In genomic region chr19:4695224-4695731, GRCh38 we compare ENCODE assay signal across 14 cellular contexts. TPM values are rescaled to one million over a fixed set of nuclear protein-coding genes. Genes with fewer than 3 reads are reported as not detected.
DNase-seq lines count a peak whose midpoint lies in the region; TF ChIP-seq lines count a peak whose summit lies in the region.
"Had no signal": no experiment of that assay in that cellular context is flagged by ENCODE, and none has a peak within 500 bp of the region (broad histone marks: within the 10 kb centered on the region; RNA-seq: fewer than 3 reads in every experiment).

No MANE protein-coding gene starts in this region.

- DNase-seq in C1 segment of cervical spinal cord (lab: John Stamatoyannopoulos, UW) (peak in 12 of 14 donors; percentile 22 to 74 (median 55)), adrenal gland (peak in 1 of 7 donors; percentile 45), left ventricle myocardium inferior (peak; percentile 45), sigmoid colon (no peak), DMS53 treated with DMSO at 0.1 percent for 48 hours (lab: John Stamatoyannopoulos, UW; ENCODE audit: unreplicated experiment) (no peak), DMS53 (lab: John Stamatoyannopoulos, UW) (no peak)
- no peak for DNase-seq in activated naive CD8-positive, alpha-beta T cell treated with anti-CD3 and anti-CD28 coated beads for 36 hours
- DNase-seq in activated effector memory CD4-positive, alpha-beta T cell treated with Interleukin-2 at 50 U/mL for 16 hours, result no peak
- DNase-seq: activated CD4-positive, CD25-positive, alpha-beta regulatory T cell; activated T-cell treated with anti-CD3 and anti-CD28 coated beads, Interleukin-2, amount 50 U/mL, for 1 hour; AML-193; glutamatergic neuron; left colon had no signal

- 81 to 85% (median 84%) methylated on average over 7 to 19 of the region's 19 CpGs for WGBS in adrenal gland, 4 donors
- WGBS in sigmoid colon, 2 donors, result 91 to 93% methylated on average over 19 of the region's 19 CpGs

- TF ChIP-seq EP300 in sigmoid colon (IDR thresholded peaks at IDR 0.05), result no peak

- H3K9me3 ChIP-seq in adrenal gland (replicated peaks in 1 of 3) (no peaks in the 10 kb centered on the region), left ventricle myocardium inferior (replicated peaks) (no peaks in the 10 kb centered on the region), sigmoid colon (no peaks in the 10 kb centered on the region)

- no peak overlapping the region for H3K4me3 Mint-ChIP-seq in activated naive CD8-positive, alpha-beta T cell treated with anti-CD3 and anti-CD28 coated beads for 36 hours
- H3K4me3 Mint-ChIP-seq: neural progenitor cell had no signal

- peak overlapping the region in 3 of 5 donors; percentile 19 to 71 (median 58) for H3K27ac ChIP-seq in adrenal gland
- H3K27ac ChIP-seq in left ventricle myocardium inferior (replicated peaks), result peak overlapping the region; percentile 90
- peak overlapping the region; percentile 3 to 74 (median 44) for H3K27ac ChIP-seq in sigmoid colon
- H3K27ac ChIP-seq: neural progenitor cell had no signal

- no peaks in the 10 kb centered on the region for H3K27me3 Mint-ChIP-seq in activated naive CD8-positive, alpha-beta T cell treated with anti-CD3 and anti-CD28 coated beads for 36 hours

- no peaks in the 10 kb centered on the region for H3K9me3 Mint-ChIP-seq in activated naive CD8-positive, alpha-beta T cell treated with anti-CD3 and anti-CD28 coated beads for 36 hours
- H3K9me3 Mint-ChIP-seq: neural progenitor cell had no signal

- H3K4me3 ChIP-seq in adrenal gland, result no peak overlapping the region
- H3K4me3 ChIP-seq in left ventricle myocardium inferior, result peak overlapping the region; percentile 21
- no peak overlapping the region for H3K4me3 ChIP-seq in sigmoid colon
- H3K4me3 ChIP-seq: neural progenitor cell had no signal

- TF ChIP-seq POLR2A in adrenal gland (IDR thresholded peaks at IDR 0.05) (no peak), sigmoid colon (IDR thresholded peaks at IDR 0.05) (no peak)

- intact Hi-C loops in adrenal gland (cut with DNase I), result no loop called here
- intact Hi-C loops in left ventricle myocardium inferior (cut with micrococcal nuclease), result no loop called here
- intact Hi-C loops in sigmoid colon (cut with DNase I), result no loop called here

- no peak overlapping the region for H3K27ac Mint-ChIP-seq in activated naive CD8-positive, alpha-beta T cell treated with anti-CD3 and anti-CD28 coated beads for 36 hours
- H3K27ac Mint-ChIP-seq: neural progenitor cell had no signal

- H3K4me1 Mint-ChIP-seq in activated naive CD8-positive, alpha-beta T cell treated with anti-CD3 and anti-CD28 coated beads for 36 hours, result no peaks in the 10 kb centered on the region
- H3K4me1 Mint-ChIP-seq: neural progenitor cell had no signal

- peaks cover 0 to 87% of the 10 kb centered on the region in 2 donors for H3K36me3 ChIP-seq in adrenal gland (replicated peaks in 1 of 2)
- H3K36me3 ChIP-seq in left ventricle myocardium inferior, result peaks cover 97% of the 10 kb centered on the region
- peaks cover 46 to 95% (median 77%) of the 10 kb centered on the region in 4 donors for H3K36me3 ChIP-seq in sigmoid colon
- H3K36me3 ChIP-seq: neural progenitor cell had no signal

- H3K4me1 ChIP-seq in adrenal gland (replicated peaks in 1 of 2), result no peaks in the 10 kb centered on the region
- H3K4me1 ChIP-seq in left ventricle myocardium inferior, result peaks cover 41% of the 10 kb centered on the region
- peaks cover 0 to 8% (median 0%) of the 10 kb centered on the region in 4 donors for H3K4me1 ChIP-seq in sigmoid colon
- H3K4me1 ChIP-seq: neural progenitor cell had no signal

- H3K36me3 Mint-ChIP-seq in activated naive CD8-positive, alpha-beta T cell treated with anti-CD3 and anti-CD28 coated beads for 36 hours, result peaks cover 22% of the 10 kb centered on the region

- no peaks in the 10 kb centered on the region for H3K27me3 ChIP-seq in adrenal gland
- H3K27me3 ChIP-seq in left ventricle myocardium inferior (ENCODE audit: low read depth), result no peaks in the 10 kb centered on the region
- no peaks in the 10 kb centered on the region for H3K27me3 ChIP-seq in sigmoid colon
- H3K27me3 ChIP-seq: neural progenitor cell had no signal

- TF ChIP-seq CTCF in adrenal gland (IDR thresholded peaks at IDR 0.05), result no peak
- TF ChIP-seq CTCF in left ventricle myocardium inferior (IDR thresholded peaks at IDR 0.05; ENCODE audit: borderline replicate concordance), result no peak
- no peak for TF ChIP-seq CTCF in sigmoid colon (IDR thresholded peaks at IDR 0.05)

RNA-seq across cellular contexts. Expression of gene MYDGF, which starts 25.1 kb away (rescaled TPM):
- total RNA-seq in adrenal gland (100 to 1,000 TPM in 2 of 8 donors, 10 to 100 TPM in 6; 52.1 to 159 (median 74.7) TPM), left ventricle myocardium inferior (26.3 TPM), sigmoid colon (10 to 100 TPM; 25.7 to 37.4 (median 34.0) TPM)
- polyA plus RNA-seq in adrenal gland (10 to 100 TPM; 35.9 to 86.9 (median 76.1) TPM), sigmoid colon (100 to 1,000 TPM in 1 of 3 donors, 10 to 100 TPM in 2; 34.2 to 200 (median 55.3) TPM)
- total RNA-seq in activated naive CD8-positive, alpha-beta T cell treated with anti-CD3 and anti-CD28 coated beads for 36 hours, result 10 to 100 TPM; 59.2 to 65.8 TPM

RNA-seq across cellular contexts. Expression of gene DPP9, which starts 28.4 kb away (rescaled TPM):
- total RNA-seq in adrenal gland (100 to 1,000 TPM in 1 of 8 donors, 10 to 100 TPM in 7; 35.2 to 117 (median 50.9) TPM), left ventricle myocardium inferior (52.5 TPM), sigmoid colon (10 to 100 TPM; 29.6 to 90.6 (median 40.5) TPM)
- polyA plus RNA-seq in adrenal gland (10 to 100 TPM; 14.6 to 56.3 (median 32.1) TPM), sigmoid colon (10 to 100 TPM; 27.6 to 62.6 (median 31.7) TPM)
- 10 to 100 TPM; 71.7 to 72.3 TPM for total RNA-seq in activated naive CD8-positive, alpha-beta T cell treated with anti-CD3 and anti-CD28 coated beads for 36 hours

RNA-seq across cellular contexts. Expression of gene TNFAIP8L1, which starts 56.0 kb away (rescaled TPM):
- total RNA-seq in adrenal gland (1 to 10 TPM; 3.9 to 8.1 (median 5.5) TPM), left ventricle myocardium inferior (4.2 TPM), sigmoid colon (10 to 100 TPM; 18.9 to 25.2 (median 20.0) TPM)
- polyA plus RNA-seq in adrenal gland (10 to 100 TPM in 1 of 3 donors, 1 to 10 TPM in 2; 2.6 to 13.8 (median 5.8) TPM), sigmoid colon (10 to 100 TPM in 1 of 3 donors, 1 to 10 TPM in 2; 3.7 to 17.1 (median 4.8) TPM)
- 10 to 100 TPM; 10.7 to 11.3 TPM for total RNA-seq in activated naive CD8-positive, alpha-beta T cell treated with anti-CD3 and anti-CD28 coated beads for 36 hours

Comparison
In these comparisons a context has a peak if more than half of its experiments do, and no peak if none do; other contexts are left out.
1. DNase-seq: peak in C1 segment of cervical spinal cord (12 of 14) and left ventricle myocardium inferior (single experiment); none in sigmoid colon (single experiment), DMS53 treated with DMSO at 0.1 percent for 48 hours (single experiment), activated naive CD8-positive, alpha-beta T cell treated with anti-CD3 and anti-CD28 coated beads for 36 hours (single experiment), DMS53 (single experiment) and activated effector memory CD4-positive, alpha-beta T cell treated with Interleukin-2 at 50 U/mL for 16 hours (single experiment).
2. Peak in every context shown above with its lines, with median percentiles within 50 percentile points of each other: H3K27ac ChIP-seq.